ENCODE assay signal across 8 cellular contexts in the genomic region with DNA sequence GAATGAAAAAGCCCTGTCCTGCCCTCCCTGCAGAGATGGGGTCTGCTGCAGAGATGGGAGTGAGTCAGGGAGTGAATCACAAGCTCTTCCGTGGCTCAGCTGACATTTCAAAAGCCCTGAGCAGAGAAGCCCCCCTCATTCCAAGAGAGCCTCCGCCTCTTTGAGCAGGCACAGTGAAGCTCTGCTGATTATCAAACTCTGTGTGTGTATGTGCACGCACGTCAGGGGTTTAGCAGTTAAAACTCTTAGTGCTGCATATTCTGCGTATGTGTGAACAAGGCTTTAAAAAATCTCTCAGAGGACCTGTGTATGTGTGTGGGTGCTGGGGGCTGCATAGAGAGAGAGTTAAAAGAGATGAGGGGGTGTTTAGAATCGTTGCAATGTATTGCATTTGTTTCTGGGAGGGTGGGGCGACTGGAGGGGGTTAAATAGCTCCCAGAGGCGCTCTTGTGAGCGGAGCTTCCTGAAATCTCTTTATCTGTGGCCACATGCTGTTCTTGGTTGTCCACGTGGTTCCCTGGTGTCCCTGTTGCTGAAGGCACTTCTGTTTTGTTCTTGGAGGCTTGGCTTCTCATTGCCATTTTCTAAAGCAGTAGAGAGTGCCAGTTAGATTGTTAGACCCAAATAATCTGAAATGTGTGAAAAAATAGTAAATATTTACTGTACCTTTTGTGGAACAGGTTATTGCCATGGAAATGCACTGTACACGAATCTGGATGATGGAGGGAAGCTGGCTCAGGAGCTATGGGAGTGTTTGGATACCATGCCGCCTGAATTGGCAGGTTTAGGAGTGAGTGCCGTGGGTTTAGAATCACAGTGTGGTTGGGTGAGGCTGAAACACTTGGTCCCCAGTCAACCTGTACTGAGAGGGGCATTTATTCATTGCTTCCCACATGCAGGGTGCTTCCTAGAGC.
A peak's percentile ranks its signal among the peaks of the same experiment; 100 is the strongest.
DNase-seq lines count a peak whose midpoint lies in the region; ATAC-seq, FAIRE-seq and TF ChIP-seq lines count a peak whose summit lies in the region.

No MANE protein-coding gene starts in this region.

- no peak for TF ChIP-seq CTCF in HepG2 (CRISPR knock-in tag; IDR thresholded peaks at IDR 0.05)
- no peak for TF ChIP-seq CTCF in transverse colon (IDR thresholded peaks at IDR 0.05)
- no peak for TF ChIP-seq CTCF in esophagus squamous epithelium (IDR thresholded peaks at IDR 0.05)

- no peak for FAIRE-seq in HepG2 (lab: Jason Lieb, UNC)

- POLR2A ChIA-PET in HepG2 (lab: Yijun Ruan, JAX) = no interaction called here

- H3K9me3 ChIP-seq in HepG2 (ENCODE audit: low read length) (no peaks in the 10 kb centered on the region), transverse colon (no peaks in the 10 kb centered on the region), esophagus squamous epithelium (no peaks in the 10 kb centered on the region)

- DNase-seq in Ammon's horn (ENCODE audit: low spot score) (peak; percentile 78), NCI-H1092 treated with DMSO at 0.1 percent for 48 hours (lab: John Stamatoyannopoulos, UW) (peak; percentile 19), HepG2 (ENCODE audit: low spot score) (no peak), transverse colon (no peak), esophagus squamous epithelium (lab: John Stamatoyannopoulos, UW) (no peak), DMS114 treated with DMSO at 0.1 percent for 48 hours (lab: John Stamatoyannopoulos, UW; ENCODE audit: unreplicated experiment) (no peak)
- peak; percentile 33 for DNase-seq in activated naive CD4-positive, alpha-beta T cell treated with Interleukin-2 at 50 U/mL for 16 hours

- CTCF ChIA-PET in HepG2 (lab: Yijun Ruan, JAX; ENCODE audit: low intra/inter-chr PET ratio, low total read pairs) = no interaction called here

- H4K20me1 ChIP-seq in HepG2 (ENCODE audit: insufficient read depth, low read length) = no peaks in the 10 kb centered on the region

- TF ChIP-seq EP300 in HepG2 (IDR thresholded peaks at IDR 0.05; ENCODE audit: low read depth in 2 of 2, low read length in 2 of 2) (no peak), HepG2 (CRISPR knock-in tag; IDR thresholded peaks at IDR 0.05; ENCODE audit: borderline replicate concordance) (no peak), transverse colon (IDR thresholded peaks at IDR 0.05; ENCODE audit: low read depth) (no peak)

- TF ChIP-seq POLR2A in HepG2 (IDR thresholded peaks at IDR 0.05; ENCODE audit: insufficient read depth in 1 of 2, low read depth in 2 of 2, low read length in 2 of 2) (no peak), transverse colon (IDR thresholded peaks at IDR 0.05) (no peak), esophagus squamous epithelium (IDR thresholded peaks at IDR 0.05) (no peak)

- H3K27ac ChIP-seq in HepG2 (ENCODE audit: extremely low read length, insufficient read depth, low read length) = no peak overlapping the region
- H3K27ac ChIP-seq in transverse colon = peak overlapping the region; percentile 13 to 55 (median 48)
- no peak overlapping the region for H3K27ac ChIP-seq in esophagus squamous epithelium

- ATAC-seq in HepG2 = no peak
- ATAC-seq in GM18858 (IDR thresholded peaks at IDR 0.05; ENCODE audit: unreplicated experiment) = no peak

- no peak for TF ChIP-seq RAD21 in HepG2 (CRISPR knock-in tag; IDR thresholded peaks at IDR 0.05)

- in situ Hi-C loops in HepG2 (cut with HindIII; ENCODE audit: extremely low pct_ligation_motif_present, low pct_unique_long_range_greater_than_20kb) (no loop called here), transverse colon (cut with MboI; ENCODE audit: low pct_ligation_motif_present in 1 of 4, low pct_unique_long_range_greater_than_20kb in 1 of 4, low sequenced_read_pairs in 3 of 4) (no loop called here)

- H3K4me2 ChIP-seq in HepG2 (ENCODE audit: low read depth, low read length) = no peak overlapping the region

- no TSS peak for BruUV-seq in HepG2 (replicated peaks; lab: Mats Ljungman, UMichigan)

- 17% methylated on average over 13 of the region's 13 CpGs for WGBS in HepG2 (ENCODE audit: low lambda C conversion rate)
- 33% methylated on average over 13 of the region's 13 CpGs; no CpG with 5 or more reads in 1 of the 2 donors for WGBS in transverse colon (ENCODE audit: low coverage in 1 of 2), 2 donors
- 16 to 30% methylated on average over 11 to 12 of the region's 13 CpGs for WGBS in esophagus squamous epithelium, 2 donors

- no peaks in the 10 kb centered on the region for H3K4me1 ChIP-seq in HepG2 (ENCODE audit: insufficient read depth, low read length)
- peaks cover 0 to 28% (median 4%) of the 10 kb centered on the region in 4 donors for H3K4me1 ChIP-seq in transverse colon
- peaks cover 0 to 4% (median 0%) of the 10 kb centered on the region in 3 donors for H3K4me1 ChIP-seq in esophagus squamous epithelium

- H3K79me2 ChIP-seq in HepG2 (ENCODE audit: insufficient read depth, low read length) = no peaks in the 10 kb centered on the region

- H3K36me3 ChIP-seq in HepG2 (replicated peaks in 1 of 2; ENCODE audit: control insufficient read depth in 1 of 2, insufficient read depth in 2 of 2, low read length in 2 of 2) (no peaks in the 10 kb centered on the region), transverse colon (no peaks in the 10 kb centered on the region), esophagus squamous epithelium (no peaks in the 10 kb centered on the region)

- H3K9ac ChIP-seq in HepG2 (ENCODE audit: insufficient read depth, low read depth, low read length) = no peak overlapping the region

- no peak overlapping the region for H2AFZ ChIP-seq in HepG2 (ENCODE audit: low read length)

- H3K27me3 ChIP-seq in HepG2 (ENCODE audit: control insufficient read depth in 1 of 2, insufficient read depth in 2 of 2, low read length in 2 of 2) = peaks cover 0 to 15% of the 10 kb centered on the region in 2 experiments; a peak in 3 of 5 replicates
- H3K27me3 ChIP-seq in transverse colon = no peaks in the 10 kb centered on the region
- peaks cover 0 to 6% (median 0%) of the 10 kb centered on the region in 4 donors for H3K27me3 ChIP-seq in esophagus squamous epithelium

- intact Hi-C loops in HepG2 (cut with micrococcal nuclease; ENCODE audit: unreplicated experiment) = no loop called here
- intact Hi-C loops in transverse colon (cut with DNase I; ENCODE audit: low total_unique reads) = no loop called here
- intact Hi-C loops in esophagus squamous epithelium (cut with DNase I) = no loop called here

- H3K4me3 ChIP-seq in HepG2 (replicated peaks in 1 of 3; ENCODE audit: insufficient read depth in 1 of 3, low read depth in 2 of 3, low read length in 3 of 3) (no peak overlapping the region), transverse colon (no peak overlapping the region), esophagus squamous epithelium (no peak overlapping the region)

TF ChIP-seq in HepG2, 621 proteins besides CTCF, POLR2A, EP300 and RAD21:
- TF ChIP-seq MNT (IDR thresholded peaks at IDR 0.05) (peak; percentile 97), JUNB (CRISPR knock-in tag; IDR thresholded peaks at IDR 0.05; ENCODE audit: borderline replicate concordance) (no peak)
TF ChIP-seq in HepG2: peak in this region for 1.

Comparison
In these comparisons a context has a peak if more than half of its experiments do, and no peak if none do; other contexts are left out.
1. DNase-seq: peak in Ammon's horn (single experiment), NCI-H1092 treated with DMSO at 0.1 percent for 48 hours (single experiment) and activated naive CD4-positive, alpha-beta T cell treated with Interleukin-2 at 50 U/mL for 16 hours (single experiment); none in HepG2 (single experiment), transverse colon (single experiment), esophagus squamous epithelium (single experiment) and DMS114 treated with DMSO at 0.1 percent for 48 hours (single experiment).
2. H3K27ac ChIP-seq: peak in transverse colon (4 of 4); none in HepG2 (single experiment) and esophagus squamous epithelium (0 of 4).